Comparison of ENCODE assay signal across 18 cellular contexts in genomic region chr1:228801068-228801467, GRCh38.
DNase-seq lines count a peak whose midpoint lies in the region; TF ChIP-seq lines count a peak whose summit lies in the region.
"Had no signal": no experiment of that assay in that cellular context is flagged by ENCODE, and none has a peak within 500 bp of the region (broad histone marks: within the 10 kb centered on the region; RNA-seq: fewer than 3 reads in every experiment).

No MANE protein-coding gene starts in this region.

- no peak for TF ChIP-seq POLR2A in esophagus muscularis mucosa (IDR thresholded peaks at IDR 0.05; ENCODE audit: low read depth)
- no peak for TF ChIP-seq POLR2A in uterus (IDR thresholded peaks at IDR 0.05)

- H3K4me2 ChIP-seq in mammary epithelial cell (ENCODE audit: insufficient read depth, low read depth, low read length) (no peak overlapping the region), trophoblast cell (ENCODE audit: low read length) (no peak overlapping the region)

- H3K4ac ChIP-seq in trophoblast cell (ENCODE audit: low read depth, low read length): no peak overlapping the region

- no peaks in the 10 kb centered on the region for H3K36me3 Mint-ChIP-seq in MCF 10A (ENCODE audit: insufficient read depth, unreplicated experiment)
- peaks cover 3% of the 10 kb centered on the region for H3K36me3 Mint-ChIP-seq in activated naive CD8-positive, alpha-beta T cell treated with anti-CD3 and anti-CD28 coated beads for 36 hours

- TF ChIP-seq CTCF in MCF 10A (IDR thresholded peaks at IDR 0.05; ENCODE audit: unreplicated experiment) (no peak), mammary epithelial cell (conservative IDR thresholded peaks at IDR 0.05 in 1 of 2, IDR thresholded peaks at IDR 0.05 in 1 of 2; ENCODE audit: extremely low read depth in 1 of 2, insufficient read depth in 1 of 2, low read depth in 1 of 2, low read length in 2 of 2) (no peak), esophagus muscularis mucosa (IDR thresholded peaks at IDR 0.05) (no peak), uterus (IDR thresholded peaks at IDR 0.05) (no peak)

- dilution Hi-C loops in mammary epithelial cell (cut with HindIII; ENCODE audit: low sequenced_read_pairs): no loop called here

- no peak overlapping the region for H3K18ac ChIP-seq in trophoblast cell (ENCODE audit: low read length)

- no peaks in the 10 kb centered on the region for H4K20me1 ChIP-seq in mammary epithelial cell (ENCODE audit: insufficient read depth, low read length)

- H3K27ac ChIP-seq in mammary epithelial cell (ENCODE audit: insufficient read depth, low read depth, low read length): no peak overlapping the region
- peak overlapping the region in 3 of 4 donors; percentile 67 to 71 (median 71) for H3K27ac ChIP-seq in esophagus muscularis mucosa (replicated peaks in 1 of 4)
- H3K27ac ChIP-seq in trophoblast cell (ENCODE audit: low read depth, low read length): no peak overlapping the region
- peak overlapping the region in 1 of 2 donors; percentile 79 for H3K27ac ChIP-seq in uterus

- no peak overlapping the region for H3K23ac ChIP-seq in trophoblast cell (ENCODE audit: low read length)

- BruUV-seq in MCF 10A (replicated peaks; lab: Mats Ljungman, UMichigan) (no TSS peak), mammary epithelial cell (replicated peaks; lab: Mats Ljungman, UMichigan) (no TSS peak)

- H3K4me3 ChIP-seq in mammary epithelial cell (replicated peaks in 1 of 3; ENCODE audit: insufficient read depth in 1 of 3, low read depth in 2 of 3, low read length in 3 of 3): no peak overlapping the region
- H3K4me3 ChIP-seq in esophagus muscularis mucosa: no peak overlapping the region
- no peak overlapping the region for H3K4me3 ChIP-seq in trophoblast cell (ENCODE audit: low read depth, low read length)
- no peak overlapping the region for H3K4me3 ChIP-seq in uterus
- H3K4me3 ChIP-seq: Peyer's patch had no signal

- no peak overlapping the region for H4K8ac ChIP-seq in trophoblast cell (ENCODE audit: low read depth, low read length)

- H3K27ac Mint-ChIP-seq in MCF 10A (ENCODE audit: low read depth, unreplicated experiment): peak overlapping the region; percentile 7
- no peak overlapping the region for H3K27ac Mint-ChIP-seq in activated naive CD8-positive, alpha-beta T cell treated with anti-CD3 and anti-CD28 coated beads for 36 hours

- H2AFZ ChIP-seq in mammary epithelial cell (ENCODE audit: low read depth, low read length): no peak overlapping the region
- H2AFZ ChIP-seq in trophoblast cell (ENCODE audit: insufficient read depth, low read length, poor library complexity): no peak overlapping the region

- H4K91ac ChIP-seq in trophoblast cell (ENCODE audit: low read depth, low read length): no peak overlapping the region

- H3K79me2 ChIP-seq in mammary epithelial cell (ENCODE audit: insufficient read depth, low read length): no peaks in the 10 kb centered on the region
- no peaks in the 10 kb centered on the region for H3K79me2 ChIP-seq in trophoblast cell (ENCODE audit: control insufficient read depth, insufficient read depth, low read length, poor library complexity)

- H3K36me3 ChIP-seq in mammary epithelial cell (ENCODE audit: insufficient read depth, low read length) (no peaks in the 10 kb centered on the region), esophagus muscularis mucosa (no peaks in the 10 kb centered on the region), trophoblast cell (ENCODE audit: control insufficient read depth in 1 of 2, insufficient read depth in 2 of 2, low read length in 2 of 2) (no peaks in the 10 kb centered on the region), uterus (no peaks in the 10 kb centered on the region)
- H3K36me3 ChIP-seq: Peyer's patch had no signal

- H3K9me3 ChIP-seq in mammary epithelial cell (replicated peaks; ENCODE audit: insufficient read depth, low read length) (no peaks in the 10 kb centered on the region), esophagus muscularis mucosa (no peaks in the 10 kb centered on the region), trophoblast cell (ENCODE audit: insufficient read depth, low read depth, low read length) (no peaks in the 10 kb centered on the region), uterus (no peaks in the 10 kb centered on the region)
- H3K9me3 ChIP-seq: Caco-2, Peyer's patch had no signal

- no peak overlapping the region for H3K14ac ChIP-seq in trophoblast cell (ENCODE audit: low read length)

- H3K4me1 Mint-ChIP-seq in MCF 10A (ENCODE audit: insufficient read depth, unreplicated experiment): peaks cover 23% of the 10 kb centered on the region
- H3K4me1 Mint-ChIP-seq in activated naive CD8-positive, alpha-beta T cell treated with anti-CD3 and anti-CD28 coated beads for 36 hours: peaks cover 24% of the 10 kb centered on the region

- no peaks in the 10 kb centered on the region for H3K4me1 ChIP-seq in mammary epithelial cell (ENCODE audit: insufficient read depth, low read length)
- peaks cover 0 to 72% (median 65%) of the 10 kb centered on the region in 4 donors for H3K4me1 ChIP-seq in esophagus muscularis mucosa
- H3K4me1 ChIP-seq in trophoblast cell (ENCODE audit: control insufficient read depth in 1 of 2, insufficient read depth in 2 of 2, low read length in 2 of 2): peaks cover 9 to 17% of the 10 kb centered on the region in 2 experiments
- H3K4me1 ChIP-seq in uterus: peaks cover 14 to 20% of the 10 kb centered on the region in 2 donors

- peaks cover 12% of the 10 kb centered on the region for H3K27me3 ChIP-seq in mammary epithelial cell (ENCODE audit: insufficient read depth, low read length)
- H3K27me3 ChIP-seq in esophagus muscularis mucosa: no peaks in the 10 kb centered on the region
- H3K27me3 ChIP-seq in trophoblast cell (ENCODE audit: insufficient read depth, low read length): no peaks in the 10 kb centered on the region
- no peaks in the 10 kb centered on the region for H3K27me3 ChIP-seq in uterus
- H3K27me3 ChIP-seq: Peyer's patch had no signal

- peaks cover 7% of the 10 kb centered on the region for H3K79me1 ChIP-seq in trophoblast cell (ENCODE audit: low read length)

- intact Hi-C loops in MCF 10A (cut with micrococcal nuclease): no loop called here
- intact Hi-C loops in mammary epithelial cell (cut with micrococcal nuclease): no loop called here
- intact Hi-C loops in esophagus muscularis mucosa (cut with DNase I): loop anchor here (5.0 kb wide), 1 partner anchor 101 kb away; no protein-coding TSS in a partner anchor
- intact Hi-C loops in uterus (cut with DNase I; ENCODE audit: low total_unique reads): no loop called here

- no peak overlapping the region for H2AK5ac ChIP-seq in trophoblast cell (ENCODE audit: low read length)

- H2BK12ac ChIP-seq in trophoblast cell (ENCODE audit: low read length): no peak overlapping the region

- no peak overlapping the region for H3K4me3 Mint-ChIP-seq in MCF 10A (ENCODE audit: unreplicated experiment)
- H3K4me3 Mint-ChIP-seq in activated naive CD8-positive, alpha-beta T cell treated with anti-CD3 and anti-CD28 coated beads for 36 hours: no peak overlapping the region
- H3K4me3 Mint-ChIP-seq: CD14-positive monocyte had no signal

- H2BK5ac ChIP-seq in trophoblast cell (ENCODE audit: low read depth, low read length, poor library complexity): no peak overlapping the region

- DNase-seq in MCF 10A (ENCODE audit: unreplicated experiment): peak; percentile 53
- DNase-seq in mammary epithelial cell: no peak
- DNase-seq in esophagus muscularis mucosa (ENCODE audit: extremely low spot score): no peak
- peak; percentile 43 to 80 for DNase-seq in trophoblast cell
- no peak for DNase-seq in NCI-H2029 (lab: John Stamatoyannopoulos, UW)
- DNase-seq in AG08395 (ENCODE audit: low spot score): no peak
- DNase-seq in uterus: no peak
- DNase-seq in activated naive CD8-positive, alpha-beta T cell treated with anti-CD3 and anti-CD28 coated beads for 36 hours: no peak
- DNase-seq: Caco-2, DMS53, HCEC 1CT, NCI-H1436 treated with DMSO at 0.1 percent for 48 hours, NCI-H2081 treated with DMSO at 0.1 percent for 48 hours, NCI-H446 treated with DMSO at 0.1 percent for 48 hours, NCI-H774, Peyer's patch, Right ventricle myocardium superior had no signal

- no peak for TF ChIP-seq EP300 in esophagus muscularis mucosa (IDR thresholded peaks at IDR 0.05)

- peaks cover 17% of the 10 kb centered on the region for H3K27me3 Mint-ChIP-seq in MCF 10A (ENCODE audit: insufficient read depth, unreplicated experiment)
- H3K27me3 Mint-ChIP-seq in activated naive CD8-positive, alpha-beta T cell treated with anti-CD3 and anti-CD28 coated beads for 36 hours: no peaks in the 10 kb centered on the region

- H2BK120ac ChIP-seq in trophoblast cell (ENCODE audit: insufficient read depth, low read length, poor library complexity): no peak overlapping the region

- no peak overlapping the region for H4K12ac ChIP-seq in trophoblast cell (ENCODE audit: low read depth, low read length)

- POLR2A ChIA-PET in MCF 10A (lab: Yijun Ruan, JAX): interaction anchor here (0.8 to 3.4 kb wide), 10 partner anchors 9 to 429 kb away, joined by 3 to 17 read pairs (median 4); no protein-coding TSS in a partner anchor

- CTCF ChIA-PET in MCF 10A (lab: Yijun Ruan, JAX): interaction anchor here (1.5 to 1.9 kb wide), 2 partner anchors 15 to 426 kb away, joined by 3 to 8 read pairs; no protein-coding TSS in a partner anchor
- CTCF ChIA-PET in mammary epithelial cell (lab: Charles Lee; ENCODE audit: low non-redundant PET): no interaction called here

- no peak overlapping the region for H3K9ac ChIP-seq in mammary epithelial cell (ENCODE audit: insufficient read depth, low read length)
- no peak overlapping the region for H3K9ac ChIP-seq in trophoblast cell (ENCODE audit: low read length)

- no peaks in the 10 kb centered on the region for H3K9me3 Mint-ChIP-seq in MCF 10A (ENCODE audit: unreplicated experiment)
- peaks cover 7% of the 10 kb centered on the region for H3K9me3 Mint-ChIP-seq in activated naive CD8-positive, alpha-beta T cell treated with anti-CD3 and anti-CD28 coated beads for 36 hours

- in situ Hi-C loops in mammary epithelial cell (cut with MboI; ENCODE audit: low sequenced_read_pairs in 2 of 2): no loop called here

Comparison
In these comparisons a context has a peak if more than half of its experiments do, and no peak if none do; other contexts are left out.
1. DNase-seq: peak in MCF 10A (single experiment) and trophoblast cell (2 of 2); none in mammary epithelial cell (single experiment), esophagus muscularis mucosa (single experiment), NCI-H2029 (single experiment), AG08395 (single experiment), uterus (0 of 2) and activated naive CD8-positive, alpha-beta T cell treated with anti-CD3 and anti-CD28 coated beads for 36 hours (single experiment).
2. H3K27ac ChIP-seq: peak in esophagus muscularis mucosa (3 of 4); none in mammary epithelial cell (single experiment) and trophoblast cell (single experiment).